Comparison of ENCODE assay signal across 23 cellular contexts in the genomic region with DNA sequence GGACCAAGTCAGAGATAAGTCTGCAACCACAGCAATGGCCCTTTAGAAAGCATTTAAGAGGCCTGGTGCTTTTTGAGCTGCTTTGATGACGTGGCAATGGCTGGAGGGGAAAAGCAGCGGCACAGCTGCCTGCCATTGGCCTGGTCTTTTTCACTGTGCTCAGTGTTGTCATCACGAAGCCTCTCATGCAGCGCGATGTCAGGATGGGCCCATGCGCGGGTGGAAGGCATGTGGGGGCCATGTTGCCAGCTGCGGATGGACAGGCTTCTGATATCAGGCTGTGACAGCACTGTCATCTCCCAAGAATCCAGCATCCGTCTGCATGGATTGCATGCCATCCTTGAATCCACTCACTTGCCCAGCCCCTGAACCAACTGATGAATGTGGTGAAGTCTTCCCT.
"Had no signal": no experiment of that assay in that cellular context is flagged by ENCODE, and none has a peak within 500 bp of the region (broad histone marks: within the 10 kb centered on the region; RNA-seq: fewer than 3 reads in every experiment).

No MANE protein-coding gene starts in this region.

- ATAC-seq: activated naive CD4-positive, alpha-beta T cell treated with anti-CD3 and anti-CD28 coated beads, Interleukin-2, amount 50 U/mL, for 72 hours; gastroesophageal sphincter; left cardiac atrium; natural killer cell; right cardiac atrium; stimulated activated naive B cell treated with anti-CD40 and anti-IgM and Interleukin-4, amounts not matched to agents 10 μg/mL and 1 μg/mL and 100 μg/mL, for 72 hours; T-cell had no signal

- H3K4me3 ChIP-seq: adrenal gland, ascending aorta, esophagus squamous epithelium, gastroesophageal sphincter, prostate gland, skin epidermis, vagina had no signal

- DNase-seq: activated CD4-positive, alpha-beta T cell treated with anti-CD3 and anti-CD28 coated beads for 1 hour; activated CD4-positive, alpha-beta T cell treated with anti-CD3 and anti-CD28 coated beads, Interleukin-2, amount 50 U/mL, for 1 hour; activated gamma-delta T cell treated with Interleukin-2 at 50 U/mL for 16 hours; activated T-cell treated with anti-CD3 and anti-CD28 coated beads, Interleukin-2, amount 50 U/mL, for 1 hour; brain microvascular endothelial cell; central memory CD4-positive, alpha-beta T cell; endodermal cell; esophagus squamous epithelium; head of caudate nucleus; left cardiac atrium; natural killer cell; right cardiac atrium; stimulated activated CD4-positive, alpha-beta T cell treated with anti-CD3 and anti-CD28 coated beads, Interleukin-2, amount 100 ng/mL, for 24 hours; stimulated activated CD8-positive, alpha-beta memory T cell treated with anti-CD3 and anti-CD28 coated beads, Interleukin-4, amount 100 ng/mL, for 48 hours; stimulated activated naive B cell treated with anti-CD40 and anti-IgM and Interleukin-4, amounts not matched to agents 10 μg/mL and 1 μg/mL and 100 μg/mL, for 72 hours; T-cell had no signal
